In the genomic region with DNA sequence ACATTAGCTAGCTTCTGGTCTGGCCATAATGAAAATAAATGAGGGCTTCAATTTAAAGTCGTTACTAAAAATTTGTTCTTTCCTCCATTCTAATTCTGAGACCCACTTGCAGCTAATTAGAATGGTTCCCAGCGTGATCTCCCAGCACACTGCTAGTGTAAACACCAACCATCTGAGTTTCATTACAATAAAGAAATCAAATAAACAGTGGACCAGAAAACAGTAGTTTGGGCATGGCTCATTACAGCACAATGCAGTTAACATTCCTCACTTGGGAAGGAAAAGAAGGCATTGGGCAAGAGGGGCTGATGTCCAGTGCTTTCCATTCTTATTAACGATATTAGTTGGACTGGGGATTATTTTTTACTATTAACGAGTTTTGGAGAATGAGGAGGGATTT, we compare ENCODE assay signal across 22 cellular contexts.
DNase-seq lines count a peak whose midpoint lies in the region; FAIRE-seq and TF ChIP-seq lines count a peak whose summit lies in the region.
"Had no signal": no experiment of that assay in that cellular context is flagged by ENCODE, and none has a peak within 500 bp of the region (broad histone marks: within the 10 kb centered on the region; RNA-seq: fewer than 3 reads in every experiment).

No MANE protein-coding gene starts in this region.

- H3K4me2 ChIP-seq in astrocyte (ENCODE audit: low read length) (no peak overlapping the region), neural progenitor cell (peak overlapping the region; percentile 46)

- H3F3A ChIP-seq in neural progenitor cell (ENCODE audit: low read depth), result peaks cover 13% of the 10 kb centered on the region

- no peaks in the 10 kb centered on the region for H4K20me1 ChIP-seq in astrocyte (ENCODE audit: insufficient read depth, low read length)
- H4K20me1 ChIP-seq in neural progenitor cell (ENCODE audit: low read depth), result no peaks in the 10 kb centered on the region

- H3K9ac ChIP-seq in astrocyte (ENCODE audit: low read length), result no peak overlapping the region
- H3K9ac ChIP-seq in neural progenitor cell, result no peak overlapping the region

- no peaks in the 10 kb centered on the region for H3K9me3 Mint-ChIP-seq in astrocyte (ENCODE audit: unreplicated experiment)
- no peaks in the 10 kb centered on the region for H3K9me3 Mint-ChIP-seq in neural progenitor cell
- no peaks in the 10 kb centered on the region for H3K9me3 Mint-ChIP-seq in Calu3 (ENCODE audit: low read depth, unreplicated experiment)
- H3K9me3 Mint-ChIP-seq: mesothelial cell of epicardium, neural crest cell had no signal

- intact Hi-C loops in Calu3 (cut with micrococcal nuclease; ENCODE audit: unreplicated experiment), result no loop called here

- H3K79me2 ChIP-seq in astrocyte (ENCODE audit: insufficient read depth, low read length) (no peaks in the 10 kb centered on the region), neural progenitor cell (ENCODE audit: low read depth) (no peaks in the 10 kb centered on the region)

- DNase-seq in NCI-H2081 (lab: John Stamatoyannopoulos, UW) (peak; percentile 24 to 63), NCI-H2081 treated with DMSO at 0.1 percent for 48 hours (lab: John Stamatoyannopoulos, UW) (no peak), NCI-H1417 treated with DMSO at 0.1 percent for 48 hours (lab: John Stamatoyannopoulos, UW) (peak; percentile 27), astrocyte (ENCODE audit: low read depth) (peak; percentile 20), neural progenitor cell (ENCODE audit: low spot score) (peak; percentile 17), Calu3 (no peak), ureter (ENCODE audit: low spot score) (no peak), mucosa of gallbladder (ENCODE audit: low spot score) (no peak)
- DNase-seq: activated CD4-positive, alpha-beta T cell treated with anti-CD3 and anti-CD28 coated beads, Interleukin-2, amount 10 ng/mL, durations not matched to agents 7 days and 5 days; amygdala; CD4-positive, CD25-positive, alpha-beta regulatory T cell; colonic mucosa; DND-41; H7; stimulated activated CD4-positive, alpha-beta T cell treated with anti-CD3 and anti-CD28 coated beads, Interleukin-15, amount 100 ng/mL, for 24 hours; transverse colon had no signal

- no peaks in the 10 kb centered on the region for H3K27me3 ChIP-seq in astrocyte (ENCODE audit: insufficient read depth, low read length)
- no peaks in the 10 kb centered on the region for H3K27me3 ChIP-seq in neural progenitor cell
- H3K27me3 ChIP-seq: colonic mucosa, gastroesophageal sphincter, transverse colon had no signal

- CTCF ChIA-PET in Calu3 (lab: Charles Lee), result no interaction called here

- no peak overlapping the region for H3K4me3 Mint-ChIP-seq in astrocyte (ENCODE audit: unreplicated experiment)
- H3K4me3 Mint-ChIP-seq in neural progenitor cell, result no peak overlapping the region
- H3K4me3 Mint-ChIP-seq in Calu3 (ENCODE audit: low read depth, unreplicated experiment), result no peak overlapping the region
- H3K4me3 Mint-ChIP-seq: activated CD4-positive, alpha-beta T cell treated with anti-CD3 and anti-CD28 coated beads, Interleukin-2, amount 10 ng/mL, durations not matched to agents 7 days and 5 days; CD4-positive, CD25-positive, alpha-beta regulatory T cell; mesothelial cell of epicardium; neural crest cell; stimulated activated effector memory CD8-positive, alpha-beta T cell treated with anti-CD3 and anti-CD28 coated beads, Interleukin-12 subunit alpha, Interleukin-12 subunit beta, amount 100 ng/mL, for 72 hours had no signal

- H3K27ac Mint-ChIP-seq in astrocyte (ENCODE audit: unreplicated experiment), result no peak overlapping the region
- no peak overlapping the region for H3K27ac Mint-ChIP-seq in neural progenitor cell
- no peak overlapping the region for H3K27ac Mint-ChIP-seq in Calu3 (ENCODE audit: unreplicated experiment)
- H3K27ac Mint-ChIP-seq: activated CD4-positive, alpha-beta T cell treated with anti-CD3 and anti-CD28 coated beads, Interleukin-2, amount 10 ng/mL, durations not matched to agents 7 days and 5 days; CD4-positive, CD25-positive, alpha-beta regulatory T cell; mesothelial cell of epicardium; stimulated activated effector memory CD8-positive, alpha-beta T cell treated with anti-CD3 and anti-CD28 coated beads, Interleukin-12 subunit alpha, Interleukin-12 subunit beta, amount 100 ng/mL, for 72 hours had no signal

- H3K27ac ChIP-seq in astrocyte (ENCODE audit: low read depth, low read length) (no peak overlapping the region), neural progenitor cell (peak overlapping the region; percentile 41)
- H3K27ac ChIP-seq: colonic mucosa, gastroesophageal sphincter, transverse colon had no signal

- H3K4me1 ChIP-seq in astrocyte (ENCODE audit: insufficient read depth, low read length) (no peaks in the 10 kb centered on the region), neural progenitor cell (peaks cover 31% of the 10 kb centered on the region)
- H3K4me1 ChIP-seq: colonic mucosa, gastroesophageal sphincter, transverse colon had no signal

- H2AFZ ChIP-seq in astrocyte (ENCODE audit: low read depth, low read length), result no peak overlapping the region
- peak overlapping the region; percentile 82 for H2AFZ ChIP-seq in neural progenitor cell (replicated peaks)

- H3K27me3 Mint-ChIP-seq in astrocyte (ENCODE audit: low read depth, unreplicated experiment) (no peaks in the 10 kb centered on the region), neural progenitor cell (ENCODE audit: insufficient read depth, low read depth) (peaks cover 2% of the 10 kb centered on the region), Calu3 (ENCODE audit: unreplicated experiment) (peaks cover 3% of the 10 kb centered on the region)
- H3K27me3 Mint-ChIP-seq: activated CD4-positive, alpha-beta T cell treated with anti-CD3 and anti-CD28 coated beads, Interleukin-2, amount 10 ng/mL, durations not matched to agents 7 days and 5 days; CD4-positive, CD25-positive, alpha-beta regulatory T cell had no signal

- BruUV-seq in Calu3 (replicated peaks; lab: Mats Ljungman, UMichigan), result no TSS peak

- TF ChIP-seq CTCF in astrocyte (IDR thresholded peaks at IDR 0.05; ENCODE audit: insufficient read depth, low read depth, low read length) (no peak), neural progenitor cell (IDR thresholded peaks at IDR 0.05) (no peak), Calu3 (IDR thresholded peaks at IDR 0.05; ENCODE audit: unreplicated experiment) (no peak)

- H3K9me3 ChIP-seq in astrocyte (ENCODE audit: insufficient read depth, low read depth, low read length) (no peaks in the 10 kb centered on the region), neural progenitor cell (ENCODE audit: low read depth) (no peaks in the 10 kb centered on the region)
- H3K9me3 ChIP-seq: colonic mucosa, gastroesophageal sphincter, transverse colon had no signal

- no peaks in the 10 kb centered on the region for H3K4me1 Mint-ChIP-seq in astrocyte (ENCODE audit: low read depth, unreplicated experiment)
- H3K4me1 Mint-ChIP-seq in neural progenitor cell, result peaks cover 13% of the 10 kb centered on the region
- H3K4me1 Mint-ChIP-seq in Calu3 (ENCODE audit: low read depth, unreplicated experiment), result no peaks in the 10 kb centered on the region
- H3K4me1 Mint-ChIP-seq: activated CD4-positive, alpha-beta T cell treated with anti-CD3 and anti-CD28 coated beads, Interleukin-2, amount 10 ng/mL, durations not matched to agents 7 days and 5 days; CD4-positive, CD25-positive, alpha-beta regulatory T cell; mesothelial cell of epicardium; stimulated activated effector memory CD8-positive, alpha-beta T cell treated with anti-CD3 and anti-CD28 coated beads, Interleukin-12 subunit alpha, Interleukin-12 subunit beta, amount 100 ng/mL, for 72 hours had no signal

- H3K4me3 ChIP-seq in astrocyte (ENCODE audit: insufficient read depth, low read depth, low read length), result no peak overlapping the region
- no peak overlapping the region for H3K4me3 ChIP-seq in neural progenitor cell
- H3K4me3 ChIP-seq: colonic mucosa, gastroesophageal sphincter, K562, transverse colon had no signal

- FAIRE-seq in astrocyte (lab: Jason Lieb, UNC), result no peak
- FAIRE-seq: A204.1, K562 had no signal

- H3K36me3 ChIP-seq in astrocyte (ENCODE audit: insufficient read depth, low read length) (no peaks in the 10 kb centered on the region), neural progenitor cell (no peaks in the 10 kb centered on the region)
- H3K36me3 ChIP-seq: colonic mucosa, gastroesophageal sphincter, transverse colon had no signal

- H3K36me3 Mint-ChIP-seq in astrocyte (ENCODE audit: low read depth, unreplicated experiment) (no peaks in the 10 kb centered on the region), neural progenitor cell (no peaks in the 10 kb centered on the region), Calu3 (ENCODE audit: insufficient read depth, unreplicated experiment) (no peaks in the 10 kb centered on the region)
- H3K36me3 Mint-ChIP-seq: CD4-positive, CD25-positive, alpha-beta regulatory T cell; mesothelial cell of epicardium; stimulated activated effector memory CD8-positive, alpha-beta T cell treated with anti-CD3 and anti-CD28 coated beads, Interleukin-12 subunit alpha, Interleukin-12 subunit beta, amount 100 ng/mL, for 72 hours had no signal

Comparison
In these comparisons a context has a peak if more than half of its experiments do, and no peak if none do; other contexts are left out.
1. DNase-seq: peak in NCI-H2081 (2 of 2), NCI-H1417 treated with DMSO at 0.1 percent for 48 hours (single experiment), astrocyte (single experiment) and neural progenitor cell (single experiment); none in NCI-H2081 treated with DMSO at 0.1 percent for 48 hours (single experiment), Calu3 (single experiment), ureter (single experiment) and mucosa of gallbladder (single experiment).